In genomic region chr4:173252024-173252935, GRCh38 we compare ENCODE assay signal across 8 cellular contexts.
DNase-seq lines count a peak whose midpoint lies in the region; ATAC-seq lines count a peak whose summit lies in the region.

No MANE protein-coding gene starts in this region.

- DNase-seq in ACHN (peak; percentile 99), NCI-H1092 treated with DMSO at 0.1 percent for 48 hours (lab: John Stamatoyannopoulos, UW) (peak; percentile 46), UCSD-AML1 (lab: John Stamatoyannopoulos, UW; ENCODE audit: unreplicated experiment) (peak; percentile 11), hepatic stellate cell (ENCODE audit: low spot score) (peak; percentile 52), superior temporal gyrus (ENCODE audit: extremely low spot score) (peak; percentile 77)

- peak; percentile 84 for ATAC-seq in GM18498 (IDR thresholded peaks at IDR 0.05; ENCODE audit: unreplicated experiment)
- ATAC-seq in HG02798 (IDR thresholded peaks at IDR 0.05; ENCODE audit: poor library complexity, unreplicated experiment), result peak; percentile 75
- no peak for ATAC-seq in HG03025 (IDR thresholded peaks at IDR 0.05; ENCODE audit: low FRiP score, unreplicated experiment)

- in situ Hi-C loops in ACHN (cut with HindIII; ENCODE audit: low pct_ligation_motif_present, low pct_unique_long_range_greater_than_20kb, low sequenced_read_pairs), result loop anchor here (25.0 kb wide), 1 partner anchor 240 kb away; no protein-coding TSS in a partner anchor

Comparison
In these comparisons a context has a peak if more than half of its experiments do, and no peak if none do; other contexts are left out.
1. DNase-seq: peak in every context shown above with its lines; median percentile 99 in ACHN; 77 in superior temporal gyrus; 52 in hepatic stellate cell; 46 in NCI-H1092 treated with DMSO at 0.1 percent for 48 hours; 11 in UCSD-AML1.